1 cellular context compared by ENCODE assay signal in genomic region chr15:99438691-99439523, GRCh38.
TF ChIP-seq lines count a peak whose summit lies in the region.

No MANE protein-coding gene starts in this region.

TF ChIP-seq in SK-N-SH treated with all-trans-retinoic acid at 6 μM for 48 hours, 23 proteins besides CTCF, POLR2A, EP300 and RAD21 (continued from another document):
- TF ChIP-seq, protein P1, sequence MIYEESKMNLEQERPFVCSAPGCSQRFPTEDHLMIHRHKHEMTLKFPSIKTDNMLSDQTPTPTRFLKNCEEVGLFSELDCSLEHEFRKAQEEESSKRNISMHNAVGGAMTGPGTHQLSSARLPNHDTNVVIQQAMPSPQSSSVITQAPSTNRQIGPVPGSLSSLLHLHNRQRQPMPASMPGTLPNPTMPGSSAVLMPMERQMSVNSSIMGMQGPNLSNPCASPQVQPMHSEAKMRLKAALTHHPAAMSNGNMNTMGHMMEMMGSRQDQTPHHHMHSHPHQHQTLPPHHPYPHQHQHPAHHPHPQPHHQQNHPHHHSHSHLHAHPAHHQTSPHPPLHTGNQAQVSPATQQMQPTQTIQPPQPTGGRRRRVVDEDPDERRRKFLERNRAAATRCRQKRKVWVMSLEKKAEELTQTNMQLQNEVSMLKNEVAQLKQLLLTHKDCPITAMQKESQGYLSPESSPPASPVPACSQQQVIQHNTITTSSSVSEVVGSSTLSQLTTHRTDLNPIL (CRISPR knock-in tag; IDR thresholded peaks at IDR 0.05; ENCODE audit: low read depth) = no peak
- TF ChIP-seq ARNTL (CRISPR knock-in tag; IDR thresholded peaks at IDR 0.05; ENCODE audit: borderline replicate concordance, low read depth) (no peak), TCF4 (CRISPR knock-in tag; IDR thresholded peaks at IDR 0.05; ENCODE audit: borderline replicate concordance) (no peak), ZNF565 (CRISPR knock-in tag; conservative IDR thresholded peaks at IDR 0.05; ENCODE audit: low read depth) (no peak), TOX (CRISPR knock-in tag; IDR thresholded peaks at IDR 0.05; ENCODE audit: borderline replicate concordance) (no peak), PPARA (CRISPR knock-in tag; IDR thresholded peaks at IDR 0.05; ENCODE audit: borderline replicate concordance) (no peak)
- TF ChIP-seq, protein P2, sequence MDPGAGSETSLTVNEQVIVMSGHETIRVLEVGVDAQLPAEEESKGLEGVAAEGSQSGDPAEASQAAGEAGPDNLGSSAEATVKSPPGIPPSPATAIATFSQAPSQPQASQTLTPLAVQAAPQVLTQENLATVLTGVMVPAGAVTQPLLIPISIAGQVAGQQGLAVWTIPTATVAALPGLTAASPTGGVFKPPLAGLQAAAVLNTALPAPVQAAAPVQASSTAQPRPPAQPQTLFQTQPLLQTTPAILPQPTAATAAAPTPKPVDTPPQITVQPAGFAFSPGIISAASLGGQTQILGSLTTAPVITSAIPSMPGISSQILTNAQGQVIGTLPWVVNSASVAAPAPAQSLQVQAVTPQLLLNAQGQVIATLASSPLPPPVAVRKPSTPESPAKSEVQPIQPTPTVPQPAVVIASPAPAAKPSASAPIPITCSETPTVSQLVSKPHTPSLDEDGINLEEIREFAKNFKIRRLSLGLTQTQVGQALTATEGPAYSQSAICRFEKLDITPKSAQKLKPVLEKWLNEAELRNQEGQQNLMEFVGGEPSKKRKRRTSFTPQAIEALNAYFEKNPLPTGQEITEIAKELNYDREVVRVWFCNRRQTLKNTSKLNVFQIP (CRISPR knock-in tag; IDR thresholded peaks at IDR 0.05; ENCODE audit: borderline replicate concordance, low read depth) = no peak
